ENCODE assay signal across 35 cellular contexts in genomic region chr2:43216629-43217028, GRCh38. TPM values are rescaled to one million over a fixed set of nuclear protein-coding genes. Genes with fewer than 3 reads are reported as not detected.
DNase-seq lines count a peak whose midpoint lies in the region; ATAC-seq, FAIRE-seq and TF ChIP-seq lines count a peak whose summit lies in the region.
"Had no signal": no experiment of that assay in that cellular context is flagged by ENCODE, and none has a peak within 500 bp of the region (broad histone marks: within the 10 kb centered on the region; RNA-seq: fewer than 3 reads in every experiment).

No MANE protein-coding gene starts in this region.

- H3K36me3 ChIP-seq in BLaER1 (0 out of 2 replicates have a peak, but pooled peaks cover 1% of the 10 kb centered on the region), endodermal cell (ENCODE audit: control insufficient read depth, insufficient read depth, low read length) (no peaks in the 10 kb centered on the region), psoas muscle (ENCODE audit: insufficient read depth in 1 of 2, low read depth in 1 of 2) (no peaks in the 10 kb centered on the region)
- H3K36me3 ChIP-seq in CD4-positive, alpha-beta memory T cell (ENCODE audit: insufficient read depth, low read length), result no peaks in the 10 kb centered on the region
- H3K36me3 ChIP-seq: esophagus squamous epithelium, tibial nerve had no signal

- ATAC-seq in psoas muscle (no peak), GM18502 (IDR thresholded peaks at IDR 0.05; ENCODE audit: poor library complexity, unreplicated experiment) (no peak)
- ATAC-seq: activated CD4-positive, alpha-beta T cell treated with anti-CD3 and anti-CD28 coated beads for 36 hours; activated CD8-positive, alpha-beta memory T cell treated with anti-CD3 and anti-CD28 coated beads, Interleukin-2, amount 10 ng/mL, durations not matched to agents 7 days and 5 days; activated naive CD4-positive, alpha-beta T cell treated with anti-CD3 and anti-CD28 coated beads, Interleukin-2, amount 50 U/mL, for 72 hours; HepG2; left lobe of liver; stimulated activated naive CD8-positive, alpha-beta T cell treated with anti-CD3 and anti-CD28 coated beads, Interleukin-15, amount 100 ng/mL, for 72 hours had no signal

- no peak overlapping the region for H3K4me3 Mint-ChIP-seq in CD4-positive, alpha-beta memory T cell
- H3K4me3 Mint-ChIP-seq in endodermal cell, result no peak overlapping the region
- H3K4me3 Mint-ChIP-seq in activated T-helper 2 cell treated with anti-CD3 and anti-CD28 coated beads, Interferon-gamma antibody, Interleukin-2, Interleukin-4, amounts not matched to agents 10 μg/mL and 5 μg/mL and 100 μg/mL, durations not matched to agents 14 hours and 24 hours and 36 hours (ENCODE audit: low read depth), result no peak overlapping the region
- H3K4me3 Mint-ChIP-seq: activated CD4-positive, alpha-beta T cell treated with anti-CD3 and anti-CD28 coated beads for 36 hours; activated CD8-positive, alpha-beta memory T cell treated with anti-CD3 and anti-CD28 coated beads, Interleukin-2, amount 10 ng/mL, durations not matched to agents 7 days and 5 days; CD14-positive monocyte; stimulated activated naive CD8-positive, alpha-beta T cell treated with anti-CD3 and anti-CD28 coated beads, Interleukin-15, amount 100 ng/mL, for 72 hours had no signal

- no peak for FAIRE-seq in GM12891 (lab: Jason Lieb, UNC)
- FAIRE-seq: endometrium, GM12892, HepG2 had no signal

- no peak for DNase-seq in CD4-positive, alpha-beta memory T cell
- DNase-seq in endodermal cell, result no peak
- DNase-seq in psoas muscle, result no peak
- no peak for DNase-seq in GM12891 (ENCODE audit: insufficient read length, low spot score)
- DNase-seq in activated T-helper 2 cell treated with anti-CD3 and anti-CD28 coated beads, Interferon-gamma antibody, Interleukin-2, Interleukin-4, amounts not matched to agents 10 μg/mL and 5 μg/mL and 100 μg/mL, durations not matched to agents 14 hours and 24 hours and 36 hours (ENCODE audit: low spot score), result no peak
- DNase-seq: activated CD4-positive, alpha-beta T cell treated with anti-CD3 and anti-CD28 coated beads for 36 hours; activated CD8-positive, alpha-beta memory T cell treated with anti-CD3 and anti-CD28 coated beads, Interleukin-2, amount 10 ng/mL, durations not matched to agents 7 days and 5 days; aorta; central memory CD4-positive, alpha-beta T cell; dermis blood vessel endothelial cell; DMS 273 treated with DMSO at 0.1 percent for 48 hours; EL; esophagus squamous epithelium; foreskin melanocyte; GOT3; hippocampal formation; Kasumi-1; MV-4-11; NCI-H1436 treated with DMSO at 0.1 percent for 48 hours; NCI-H2107; NCI-H446; NCI-H82; stimulated activated naive CD8-positive, alpha-beta T cell treated with anti-CD3 and anti-CD28 coated beads, Interleukin-15, amount 100 ng/mL, for 72 hours; T-helper 2 cell had no signal

- H4K20me1 ChIP-seq in BLaER1, result peaks cover 3% of the 10 kb centered on the region

- WGBS in endodermal cell (ENCODE audit: insufficient coverage in 1 of 2, insufficient read length in 1 of 2), 2 experiments, result 87 to 90% methylated on average over 7 of the region's 8 CpGs
- 91 to 96% (median 92%) methylated on average over 7 to 8 of the region's 8 CpGs for WGBS in psoas muscle, 3 donors

- peaks cover 0 to 15% (median 0%) of the 10 kb centered on the region in 8 donors for H3K9me3 Mint-ChIP-seq in CD4-positive, alpha-beta memory T cell
- H3K9me3 Mint-ChIP-seq in endodermal cell, result no peaks in the 10 kb centered on the region
- no peaks in the 10 kb centered on the region for H3K9me3 Mint-ChIP-seq in activated T-helper 2 cell treated with anti-CD3 and anti-CD28 coated beads, Interferon-gamma antibody, Interleukin-2, Interleukin-4, amounts not matched to agents 10 μg/mL and 5 μg/mL and 100 μg/mL, durations not matched to agents 14 hours and 24 hours and 36 hours
- H3K9me3 Mint-ChIP-seq: activated naive CD4-positive, alpha-beta T cell treated with anti-CD3 and anti-CD28 coated beads, Interleukin-2, amount 50 U/mL, for 72 hours; stimulated activated naive CD8-positive, alpha-beta T cell treated with anti-CD3 and anti-CD28 coated beads, Interleukin-15, amount 100 ng/mL, for 72 hours had no signal

- peaks cover 38 to 65% (median 46%) of the 10 kb centered on the region in 4 donors for H3K4me1 Mint-ChIP-seq in CD4-positive, alpha-beta memory T cell
- H3K4me1 Mint-ChIP-seq in endodermal cell, result peaks cover 48% of the 10 kb centered on the region
- H3K4me1 Mint-ChIP-seq in activated T-helper 2 cell treated with anti-CD3 and anti-CD28 coated beads, Interferon-gamma antibody, Interleukin-2, Interleukin-4, amounts not matched to agents 10 μg/mL and 5 μg/mL and 100 μg/mL, durations not matched to agents 14 hours and 24 hours and 36 hours (ENCODE audit: low read depth), result peaks cover 33% of the 10 kb centered on the region

- intact Hi-C loops in CD4-positive, alpha-beta memory T cell (cut with micrococcal nuclease), result no loop called here
- intact Hi-C loops in psoas muscle (cut with DNase I), result loop anchor here in 1 of 2 donors (2.0 kb wide), 1 partner anchor 36 kb away; no protein-coding TSS in a partner anchor
- intact Hi-C loops in activated T-helper 2 cell treated with anti-CD3 and anti-CD28 coated beads, Interferon-gamma antibody, Interleukin-2, Interleukin-4, amounts not matched to agents 10 μg/mL and 5 μg/mL and 100 μg/mL, durations not matched to agents 14 hours and 24 hours and 36 hours (cut with micrococcal nuclease), result no loop called here

- H3K36me3 Mint-ChIP-seq in CD4-positive, alpha-beta memory T cell, result peaks cover 17 to 34% of the 10 kb centered on the region in 2 donors
- H3K36me3 Mint-ChIP-seq in endodermal cell (ENCODE audit: low read depth), result no peaks in the 10 kb centered on the region
- peaks cover 13% of the 10 kb centered on the region for H3K36me3 Mint-ChIP-seq in activated T-helper 2 cell treated with anti-CD3 and anti-CD28 coated beads, Interferon-gamma antibody, Interleukin-2, Interleukin-4, amounts not matched to agents 10 μg/mL and 5 μg/mL and 100 μg/mL, durations not matched to agents 14 hours and 24 hours and 36 hours (ENCODE audit: low read depth)

- H3K27me3 ChIP-seq in BLaER1, result no peaks in the 10 kb centered on the region
- no peaks in the 10 kb centered on the region for H3K27me3 ChIP-seq in CD4-positive, alpha-beta memory T cell (ENCODE audit: insufficient read depth, low read length)
- H3K27me3 ChIP-seq in endodermal cell (ENCODE audit: control insufficient read depth, insufficient read depth, low read length, poor library complexity, severe bottlenecking), result no peaks in the 10 kb centered on the region
- no peaks in the 10 kb centered on the region for H3K27me3 ChIP-seq in psoas muscle (ENCODE audit: insufficient read depth in 3 of 3, low read length in 2 of 3)
- H3K27me3 ChIP-seq: esophagus squamous epithelium, tibial nerve had no signal

- peaks cover 0 to 5% of the 10 kb centered on the region in 2 donors for H3K27me3 Mint-ChIP-seq in CD4-positive, alpha-beta memory T cell
- no peaks in the 10 kb centered on the region for H3K27me3 Mint-ChIP-seq in endodermal cell (ENCODE audit: insufficient read depth)
- no peaks in the 10 kb centered on the region for H3K27me3 Mint-ChIP-seq in activated T-helper 2 cell treated with anti-CD3 and anti-CD28 coated beads, Interferon-gamma antibody, Interleukin-2, Interleukin-4, amounts not matched to agents 10 μg/mL and 5 μg/mL and 100 μg/mL, durations not matched to agents 14 hours and 24 hours and 36 hours (ENCODE audit: low read depth)
- H3K27me3 Mint-ChIP-seq: activated CD4-positive, alpha-beta T cell treated with anti-CD3 and anti-CD28 coated beads for 36 hours; activated CD8-positive, alpha-beta memory T cell treated with anti-CD3 and anti-CD28 coated beads, Interleukin-2, amount 10 ng/mL, durations not matched to agents 7 days and 5 days; stimulated activated naive CD8-positive, alpha-beta T cell treated with anti-CD3 and anti-CD28 coated beads, Interleukin-15, amount 100 ng/mL, for 72 hours had no signal

- H3K27ac ChIP-seq in BLaER1 (peak overlapping the region; percentile 97), endodermal cell (ENCODE audit: low read depth, low read length) (no peak overlapping the region), psoas muscle (peak overlapping the region; percentile 65)
- H3K27ac ChIP-seq in CD4-positive, alpha-beta memory T cell (ENCODE audit: low read depth, low read length), result no peak overlapping the region
- H3K27ac ChIP-seq: SK-N-MC had no signal

- CTCF ChIA-PET in CD4-positive, alpha-beta memory T cell (lab: Charles Lee; ENCODE audit: partially characterized antibody), result interaction anchor here (0.7 to 14.9 kb wide), 8 partner anchors 12 to 85 kb away, joined by 3 to 319 read pairs (median 9); no protein-coding TSS in a partner anchor

- TF ChIP-seq CTCF in endodermal cell (conservative IDR thresholded peaks at IDR 0.05), result no peak
- no peak for TF ChIP-seq CTCF in psoas muscle (IDR thresholded peaks at IDR 0.05)

- H3K9ac ChIP-seq in BLaER1 (peak overlapping the region; percentile 1; the same call in 1 of the 2 replicates), endodermal cell (ENCODE audit: extremely low read depth, low read length, poor library complexity, severe bottlenecking) (no peak overlapping the region)

- H3K9me3 ChIP-seq in BLaER1 (no peaks in the 10 kb centered on the region), endodermal cell (ENCODE audit: control insufficient read depth, low read length) (no peaks in the 10 kb centered on the region), psoas muscle (no peaks in the 10 kb centered on the region)
- H3K9me3 ChIP-seq in CD4-positive, alpha-beta memory T cell (ENCODE audit: control insufficient read depth in 1 of 2, low read length in 2 of 2), result no peaks in the 10 kb centered on the region
- H3K9me3 ChIP-seq: esophagus squamous epithelium, tibial nerve had no signal

- peak overlapping the region; percentile 89 for H3K4me2 ChIP-seq in BLaER1

- H3K4me3 ChIP-seq in BLaER1, result no peak overlapping the region
- H3K4me3 ChIP-seq in CD4-positive, alpha-beta memory T cell (ENCODE audit: low read length in 2 of 2), result no peak overlapping the region
- H3K4me3 ChIP-seq in endodermal cell (ENCODE audit: low read length), result no peak overlapping the region
- H3K4me3 ChIP-seq in psoas muscle, result no peak overlapping the region
- H3K4me3 ChIP-seq: esophagus squamous epithelium, SK-N-MC, skin epidermis, tibial nerve had no signal

- H3K27ac Mint-ChIP-seq in CD4-positive, alpha-beta memory T cell, result peak overlapping the region in 6 of 7 donors; percentile 1 to 93 (median 66)
- H3K27ac Mint-ChIP-seq in endodermal cell, result peak overlapping the region; percentile 39
- H3K27ac Mint-ChIP-seq in activated T-helper 2 cell treated with anti-CD3 and anti-CD28 coated beads, Interferon-gamma antibody, Interleukin-2, Interleukin-4, amounts not matched to agents 10 μg/mL and 5 μg/mL and 100 μg/mL, durations not matched to agents 14 hours and 24 hours and 36 hours, result no peak overlapping the region
- H3K27ac Mint-ChIP-seq: activated CD4-positive, alpha-beta T cell treated with anti-CD3 and anti-CD28 coated beads for 36 hours; CD14-positive monocyte; stimulated activated naive CD8-positive, alpha-beta T cell treated with anti-CD3 and anti-CD28 coated beads, Interleukin-15, amount 100 ng/mL, for 72 hours had no signal

- POLR2A ChIA-PET in CD4-positive, alpha-beta memory T cell (lab: Charles Lee; ENCODE audit: partially characterized antibody), result interaction anchor here (20.3 to 46.5 kb wide), 3 partner anchors 4 to 64 kb away, joined by 1138 to 6960 read pairs (median 1138); partner anchors contain the start of gene ZFP36L2

- TF ChIP-seq POLR2A in GM12891 (IDR thresholded peaks at IDR 0.05; ENCODE audit: low read depth, low read length), result no peak

- peaks cover 96% of the 10 kb centered on the region for H3K4me1 ChIP-seq in BLaER1
- H3K4me1 ChIP-seq in CD4-positive, alpha-beta memory T cell (ENCODE audit: insufficient read depth, low read length), result peaks cover 71% of the 10 kb centered on the region
- peaks cover 24% of the 10 kb centered on the region for H3K4me1 ChIP-seq in endodermal cell (ENCODE audit: control insufficient read depth, insufficient read depth, low read length)
- H3K4me1 ChIP-seq in psoas muscle, result peaks cover 45% of the 10 kb centered on the region

RNA-seq across cellular contexts. Expression of gene ZFP36L2, which starts 9.8 kb away (rescaled TPM):
- 100 to 1,000 TPM; 456 to 464 TPM for total RNA-seq in CD4-positive, alpha-beta memory T cell
- 100 to 1,000 TPM; 271 to 523 TPM for polyA plus RNA-seq in CD4-positive, alpha-beta memory T cell
- total RNA-seq in endodermal cell (100 to 1,000 TPM in 1 of 2 donors, 10 to 100 TPM in 1; 77.1 to 114 TPM), psoas muscle (100 to 1,000 TPM in 1 of 4 donors, 10 to 100 TPM in 3; 48.9 to 103 (median 71.4) TPM)
- 59.2 TPM for polyA plus RNA-seq in endodermal cell (2013, experiment 1 of 2)
- polyA plus RNA-seq in endodermal cell (2013, experiment 2 of 2), result 48.7 TPM
- 10 to 100 TPM; 26.3 to 36.7 (median 34.5) TPM for polyA plus RNA-seq in psoas muscle
- polyA plus RNA-seq in GM12891 (2012; ENCODE audit: low read depth, missing spikeins), result 16.6 TPM
- 114 TPM in 2 replicates for total RNA-seq in activated T-helper 2 cell treated with anti-CD3 and anti-CD28 coated beads, Interferon-gamma antibody, Interleukin-2, Interleukin-4, amounts not matched to agents 10 μg/mL and 5 μg/mL and 100 μg/mL, durations not matched to agents 14 hours and 24 hours and 36 hours

Comparison
In these comparisons a context has a peak if more than half of its experiments do, and no peak if none do; other contexts are left out.
1. H3K27ac ChIP-seq: peak in BLaER1 (single experiment) and psoas muscle (single experiment); none in CD4-positive, alpha-beta memory T cell (single experiment) and endodermal cell (single experiment).